ENCODE assay signal across 9 cellular contexts in genomic region chr9:106893088-106893487, GRCh38. TPM values are rescaled to one million over a fixed set of nuclear protein-coding genes. Genes with fewer than 3 reads are reported as not detected.
DNase-seq lines count a peak whose midpoint lies in the region; ATAC-seq and TF ChIP-seq lines count a peak whose summit lies in the region.
"Had no signal": no experiment of that assay in that cellular context is flagged by ENCODE, and none has a peak within 500 bp of the region (broad histone marks: within the 10 kb centered on the region; RNA-seq: fewer than 3 reads in every experiment).

No MANE protein-coding gene starts in this region.

- peaks cover 86% of the 10 kb centered on the region for H3K79me2 ChIP-seq in hepatocyte

- H2AFZ ChIP-seq in hepatocyte, result no peak overlapping the region

- H3K4me3 ChIP-seq in adrenal gland, result no peak overlapping the region
- H3K4me3 ChIP-seq in hepatocyte, result no peak overlapping the region
- no peak overlapping the region for H3K4me3 ChIP-seq in subcutaneous abdominal adipose tissue (ENCODE audit: low read depth in 1 of 5, low read length in 5 of 5)

- no peak for ATAC-seq in left lobe of liver
- ATAC-seq: activated CD4-positive, alpha-beta T cell treated with anti-CD3 and anti-CD28 coated beads for 36 hours had no signal

- peak overlapping the region; percentile 26 for H3K4me2 ChIP-seq in hepatocyte

- WGBS in adrenal gland, 4 donors, result 22 to 69% (median 38%) methylated on average over 1 of the region's 1 CpG
- 58% methylated on average over 1 of the region's 1 CpG for WGBS in hepatocyte (ENCODE audit: low lambda C conversion rate, missing lambda C conversion rate)

- H3K27me3 ChIP-seq in adrenal gland, result no peaks in the 10 kb centered on the region
- H3K27me3 ChIP-seq in hepatocyte, result no peaks in the 10 kb centered on the region
- H3K27me3 ChIP-seq in subcutaneous abdominal adipose tissue (ENCODE audit: control insufficient read depth in 5 of 5, insufficient read depth in 4 of 5, low read length in 5 of 5), result no peaks in the 10 kb centered on the region

- DNase-seq in HS-27A (ENCODE audit: low read depth), result peak; percentile 73
- peak in 4 of 7 donors; percentile 29 to 61 (median 42) for DNase-seq in adrenal gland
- no peak for DNase-seq in hepatocyte (ENCODE audit: low spot score)
- no peak for DNase-seq in NCI-H187 treated with DMSO at 0.1 percent for 48 hours (lab: John Stamatoyannopoulos, UW)
- no peak for DNase-seq in DMS153 (lab: John Stamatoyannopoulos, UW)
- no peak for DNase-seq in left lobe of liver (ENCODE audit: low spot score)
- DNase-seq: activated CD4-positive, alpha-beta T cell treated with anti-CD3 and anti-CD28 coated beads for 36 hours; NK-92 treated with Interleukin-12 subunit alpha and Interleukin-12 subunit beta, amount 100 ng/mL, for 24 hours had no signal

- H3K4me1 ChIP-seq in adrenal gland (replicated peaks in 1 of 2), result peaks cover 18 to 39% of the 10 kb centered on the region in 2 donors
- peaks cover 33% of the 10 kb centered on the region for H3K4me1 ChIP-seq in hepatocyte (ENCODE audit: insufficient read depth)
- peaks cover 0 to 29% (median 18%) of the 10 kb centered on the region in 5 donors for H3K4me1 ChIP-seq in subcutaneous abdominal adipose tissue (ENCODE audit: control insufficient read depth in 5 of 5, insufficient read depth in 5 of 5, low read length in 5 of 5)

- H3K27ac ChIP-seq in adrenal gland, result peak overlapping the region in 3 of 5 donors; percentile 47 to 90 (median 70)
- peak overlapping the region; percentile 84 for H3K27ac ChIP-seq in hepatocyte
- peak overlapping the region; percentile 6 for H3K27ac ChIP-seq in subcutaneous abdominal adipose tissue (ENCODE audit: low read depth, low read length)

- intact Hi-C loops in adrenal gland (cut with DNase I), result no loop called here

- H3K9ac ChIP-seq in subcutaneous abdominal adipose tissue (ENCODE audit: low read length in 5 of 5), result no peak overlapping the region

- no peak for TF ChIP-seq POLR2A in adrenal gland (IDR thresholded peaks at IDR 0.05)

- H3K9me3 ChIP-seq in adrenal gland (replicated peaks in 1 of 3), result no peaks in the 10 kb centered on the region
- H3K9me3 ChIP-seq in hepatocyte (ENCODE audit: low read depth), result no peaks in the 10 kb centered on the region
- no peaks in the 10 kb centered on the region for H3K9me3 ChIP-seq in subcutaneous abdominal adipose tissue (ENCODE audit: control insufficient read depth in 5 of 5, low read length in 5 of 5)

- H3K36me3 ChIP-seq in adrenal gland (replicated peaks in 1 of 2), result no peaks in the 10 kb centered on the region
- H3K36me3 ChIP-seq in hepatocyte (replicated peaks; ENCODE audit: insufficient read depth, low read depth), result no peaks in the 10 kb centered on the region
- H3K36me3 ChIP-seq in subcutaneous abdominal adipose tissue (ENCODE audit: control insufficient read depth in 5 of 5, insufficient read depth in 5 of 5, low read length in 5 of 5), result no peaks in the 10 kb centered on the region

- no peaks in the 10 kb centered on the region for H3K9me2 ChIP-seq in hepatocyte (replicated peaks; ENCODE audit: insufficient read depth)

- TF ChIP-seq CTCF in adrenal gland (IDR thresholded peaks at IDR 0.05), result no peak
- TF ChIP-seq CTCF in hepatocyte (IDR thresholded peaks at IDR 0.05; ENCODE audit: poor library complexity), result no peak

- no peaks in the 10 kb centered on the region for H4K20me1 ChIP-seq in hepatocyte (ENCODE audit: insufficient read depth, poor library complexity, severe bottlenecking)

RNA-seq across cellular contexts. Expression of gene ZNF462, which starts 30.1 kb away (rescaled TPM):
- total RNA-seq in adrenal gland (10 to 100 TPM; 26.4 to 86.9 (median 49.2) TPM), hepatocyte (13.8 and 27.5 TPM in 2 replicates), left lobe of liver (2.2 TPM)
- polyA plus RNA-seq in adrenal gland (10 to 100 TPM in 1 of 3 donors, 1 to 10 TPM in 2; 4.9 to 13.5 (median 7.3) TPM), hepatocyte (7.8 and 8.6 TPM in 2 replicates)

Comparison
In these comparisons a context has a peak if more than half of its experiments do, and no peak if none do; other contexts are left out.
1. DNase-seq: peak in HS-27A (single experiment) and adrenal gland (4 of 7); none in hepatocyte (single experiment), NCI-H187 treated with DMSO at 0.1 percent for 48 hours (single experiment), DMS153 (single experiment) and left lobe of liver (single experiment).
2. H3K27ac ChIP-seq: peak in every context shown above with its lines; median percentile 84 in hepatocyte; 70 in adrenal gland; 6 in subcutaneous abdominal adipose tissue.